10 cellular contexts compared by ENCODE assay signal in genomic region chr2:68742638-68743037, GRCh38. TPM values are rescaled to one million over a fixed set of nuclear protein-coding genes. Genes with fewer than 3 reads are reported as not detected.
A peak's percentile ranks its signal among the peaks of the same experiment; 100 is the strongest.
DNase-seq lines count a peak whose midpoint lies in the region; ATAC-seq and TF ChIP-seq lines count a peak whose summit lies in the region.
"Had no signal": no experiment of that assay in that cellular context is flagged by ENCODE, and none has a peak within 500 bp of the region (broad histone marks: within the 10 kb centered on the region; RNA-seq: fewer than 3 reads in every experiment).

No MANE protein-coding gene starts in this region.

- no peak overlapping the region for H3K23ac ChIP-seq in mesendoderm (ENCODE audit: low read length)

- H2BK5ac ChIP-seq in mesendoderm (ENCODE audit: low read length), result no peak overlapping the region

- no peak overlapping the region for H2BK15ac ChIP-seq in mesendoderm (replicated peaks; ENCODE audit: low read depth)

- no peaks in the 10 kb centered on the region for H3K9me3 ChIP-seq in OCI-LY7 (ENCODE audit: low read length)
- H3K9me3 ChIP-seq in MM.1S (replicated peaks; ENCODE audit: insufficient read depth, low read length), result no peaks in the 10 kb centered on the region
- H3K9me3 ChIP-seq: testis had no signal

- peak overlapping the region; percentile 98 to 100 (median 98) for H3K27ac Mint-ChIP-seq in CD14-positive monocyte

- H3F3A ChIP-seq in MM.1S (ENCODE audit: insufficient read depth, low read length), result no peaks in the 10 kb centered on the region

- peak; percentile 31 for ATAC-seq in GM18907 (IDR thresholded peaks at IDR 0.05; ENCODE audit: unreplicated experiment)
- ATAC-seq in HG02885 (IDR thresholded peaks at IDR 0.05; ENCODE audit: poor library complexity, unreplicated experiment), result no peak
- no peak for ATAC-seq in GM18519 (IDR thresholded peaks at IDR 0.05; ENCODE audit: low FRiP score, unreplicated experiment)

- H2BK120ac ChIP-seq in mesendoderm (ENCODE audit: low read depth, low read length), result no peak overlapping the region

- intact Hi-C loops in CD14-positive monocyte (cut with micrococcal nuclease), result loop anchor here (5.0 to 10.0 kb wide), 4 partner anchors 35 to 278 kb away; partner anchors contain the start of genes APLF (in 1 of the 2) and FBXO48 (in 1 of the 2)
- intact Hi-C loops in OCI-LY7 (cut with micrococcal nuclease; ENCODE audit: unreplicated experiment), result no loop called here

- POLR2A ChIA-PET in OCI-LY7 (lab: Charles Lee), result interaction anchor here (0.7 to 3.4 kb wide), 12 partner anchors 9 to 164 kb away, joined by 3 to 18 read pairs (median 4); partner anchors contain the start of gene ARHGAP25

- no peak overlapping the region; the same call in 1 of the 2 replicates for H2AFZ ChIP-seq in OCI-LY7 (ENCODE audit: low read length)
- H2AFZ ChIP-seq in MM.1S (ENCODE audit: low read length), result no peak overlapping the region

- DNase-seq in CD14-positive monocyte (ENCODE audit: low spot score), result no peak
- DNase-seq in OCI-LY7 (ENCODE audit: low spot score), result peak; percentile 64
- DNase-seq in globus pallidus (ENCODE audit: low spot score), result peak; percentile 34
- DNase-seq in MM.1S, result no peak
- no peak for DNase-seq in mesendoderm
- DNase-seq: NCI-H2081, testis had no signal

- peaks cover 72% of the 10 kb centered on the region for H3K79me2 ChIP-seq in OCI-LY7 (ENCODE audit: insufficient read depth, low read depth, low read length)
- no peaks in the 10 kb centered on the region for H3K79me2 ChIP-seq in MM.1S (ENCODE audit: low read length)
- no peaks in the 10 kb centered on the region for H3K79me2 ChIP-seq in mesendoderm (ENCODE audit: control insufficient read depth, insufficient read depth, low read length)

- no peaks in the 10 kb centered on the region for H3K79me1 ChIP-seq in mesendoderm (ENCODE audit: low read length)

- H3K36me3 Mint-ChIP-seq in CD14-positive monocyte, result peaks cover 55 to 61% of the 10 kb centered on the region in 2 donors

- BruUV-seq in OCI-LY7 (replicated peaks; lab: Mats Ljungman, UMichigan), result no TSS peak

- H3K9me2 ChIP-seq in OCI-LY7 (ENCODE audit: insufficient read depth, low read length) (no peaks in the 10 kb centered on the region), MM.1S (replicated peaks; ENCODE audit: insufficient read depth, low read length) (no peaks in the 10 kb centered on the region)

- H3K18ac ChIP-seq in mesendoderm (ENCODE audit: low read length), result no peak overlapping the region

- peak overlapping the region; percentile 24 for H3K4me3 ChIP-seq in OCI-LY7 (ENCODE audit: low read depth, low read length, poor library complexity, severe bottlenecking)
- H3K4me3 ChIP-seq in MM.1S (ENCODE audit: low read length), result no peak overlapping the region
- no peak overlapping the region for H3K4me3 ChIP-seq in mesendoderm (ENCODE audit: low read length)
- H3K4me3 ChIP-seq: testis had no signal

- peaks cover 17% of the 10 kb centered on the region for H3K36me3 ChIP-seq in OCI-LY7 (ENCODE audit: insufficient read depth, low read length)
- no peaks in the 10 kb centered on the region for H3K36me3 ChIP-seq in MM.1S (replicated peaks; ENCODE audit: insufficient read depth, low read length)
- H3K36me3 ChIP-seq in mesendoderm (ENCODE audit: control insufficient read depth, insufficient read depth, low read length), result no peaks in the 10 kb centered on the region

- no peak overlapping the region for H4K8ac ChIP-seq in mesendoderm (ENCODE audit: low read depth, low read length)

- H3K4me1 Mint-ChIP-seq in CD14-positive monocyte, result peaks cover 97% of the 10 kb centered on the region

- H3K9me3 Mint-ChIP-seq in CD14-positive monocyte, result peaks cover 0 to 4% (median 0%) of the 10 kb centered on the region in 7 donors

- TF ChIP-seq CTCF in CD14-positive monocyte (IDR thresholded peaks at IDR 0.05) (no peak), OCI-LY7 (conservative IDR thresholded peaks at IDR 0.05; ENCODE audit: low read length) (no peak), MM.1S (IDR thresholded peaks at IDR 0.05; ENCODE audit: low read length) (no peak)

- H4K20me1 ChIP-seq in OCI-LY7 (ENCODE audit: insufficient read depth, low read length), result no peaks in the 10 kb centered on the region
- no peaks in the 10 kb centered on the region for H4K20me1 ChIP-seq in MM.1S (ENCODE audit: insufficient read depth, low read length)

- peak overlapping the region; percentile 29 to 84 for H3K4me3 Mint-ChIP-seq in CD14-positive monocyte

- H2AK5ac ChIP-seq in mesendoderm (ENCODE audit: low read length), result no peak overlapping the region

- H3K4me2 ChIP-seq in OCI-LY7 (ENCODE audit: low read length) (peak overlapping the region; percentile 94), MM.1S (ENCODE audit: low read depth, low read length) (no peak overlapping the region), mesendoderm (ENCODE audit: low read length) (no peak overlapping the region)

- H3K4ac ChIP-seq in mesendoderm (ENCODE audit: low read depth, low read length), result no peak overlapping the region

- H3K56ac ChIP-seq in mesendoderm (ENCODE audit: low read length), result no peak overlapping the region

- no peak overlapping the region for H3K9ac ChIP-seq in MM.1S (ENCODE audit: low read length)
- no peak overlapping the region for H3K9ac ChIP-seq in mesendoderm (ENCODE audit: low read length)

- H3K27ac ChIP-seq in OCI-LY7 (ENCODE audit: low read depth, low read length, poor library complexity, severe bottlenecking) (peak overlapping the region; percentile 54), MM.1S (ENCODE audit: low read length) (no peak overlapping the region), mesendoderm (ENCODE audit: low read depth, low read length) (no peak overlapping the region)
- H3K27ac ChIP-seq: testis had no signal

- H3K4me1 ChIP-seq in OCI-LY7 (ENCODE audit: insufficient read depth, low read length, poor library complexity, severe bottlenecking), result peaks cover 86% of the 10 kb centered on the region
- peaks cover 7% of the 10 kb centered on the region for H3K4me1 ChIP-seq in MM.1S (ENCODE audit: low read length)
- no peaks in the 10 kb centered on the region for H3K4me1 ChIP-seq in mesendoderm (ENCODE audit: control insufficient read depth, low read depth, low read length)
- H3K4me1 ChIP-seq: testis had no signal

- H3K27me3 Mint-ChIP-seq in CD14-positive monocyte (ENCODE audit: low read depth in 3 of 3), result peaks cover 0 to 3% (median 2%) of the 10 kb centered on the region in 3 donors

- H3K27me3 ChIP-seq in MM.1S (replicated peaks; ENCODE audit: insufficient read depth, low read length), result no peaks in the 10 kb centered on the region
- H3K27me3 ChIP-seq in mesendoderm (ENCODE audit: insufficient read depth, low read length, poor library complexity), result no peaks in the 10 kb centered on the region
- H3K27me3 ChIP-seq: testis had no signal

- H4K5ac ChIP-seq in mesendoderm (ENCODE audit: low read length), result no peak overlapping the region

- CTCF ChIA-PET in OCI-LY7 (lab: Charles Lee; ENCODE audit: unreplicated experiment), result interaction anchor here (1.9 kb wide), 1 partner anchor 9 kb away, joined by 5 read pairs; no protein-coding TSS in a partner anchor

RNA-seq across cellular contexts. Expression of gene ARHGAP25, which starts 8.0 kb away (rescaled TPM):
- polyA plus RNA-seq in CD14-positive monocyte, result 10 to 100 TPM; 20.8 to 36.3 TPM
- 18.6 and 22.3 TPM in 2 replicates for total RNA-seq in OCI-LY7 (2014; rRNA removed; shearing (Covaris generic))
- total RNA-seq in OCI-LY7 (2022), result 37.7 and 43.8 TPM in 2 replicates
- 0.63 TPM for polyA plus RNA-seq in mesendoderm (2013, experiment 1 of 2)
- polyA plus RNA-seq in mesendoderm (2013, experiment 2 of 2), result 0.64 TPM

Comparison
In these comparisons a context has a peak if more than half of its experiments do, and no peak if none do; other contexts are left out.
1. DNase-seq: peak in OCI-LY7 (single experiment) and globus pallidus (single experiment); none in CD14-positive monocyte (single experiment), MM.1S (single experiment) and mesendoderm (single experiment).